Comparison of ENCODE assay signal across 31 cellular contexts in the genomic region with DNA sequence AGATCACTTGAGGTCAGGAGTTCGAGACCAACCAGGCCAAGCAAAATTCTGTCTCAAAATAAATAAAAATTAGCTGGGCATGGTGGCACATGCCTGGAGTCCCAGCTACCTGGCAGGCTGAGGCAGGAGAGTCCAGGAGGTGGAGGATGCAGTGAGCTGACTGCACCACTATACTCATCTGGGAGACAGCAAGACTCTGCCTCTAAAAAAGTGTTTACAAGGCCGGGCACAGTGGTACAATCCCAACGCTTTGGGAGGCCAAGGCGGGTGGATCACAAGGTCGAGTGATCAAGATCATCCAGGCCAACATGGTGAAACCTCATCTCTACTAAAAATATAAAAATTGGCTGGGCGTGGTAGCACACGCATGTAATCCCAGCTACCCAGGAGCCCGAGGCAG. TPM values are rescaled to one million over a fixed set of nuclear protein-coding genes. Genes with fewer than 3 reads are reported as not detected.
DNase-seq lines count a peak whose midpoint lies in the region; ATAC-seq, FAIRE-seq and TF ChIP-seq lines count a peak whose summit lies in the region.
"Had no signal": no experiment of that assay in that cellular context is flagged by ENCODE, and none has a peak within 500 bp of the region (broad histone marks: within the 10 kb centered on the region; RNA-seq: fewer than 3 reads in every experiment).

No MANE protein-coding gene starts in this region.

- BruUV-seq in GM12878 (replicated peaks; lab: Mats Ljungman, UMichigan), result no TSS peak

- intact Hi-C loops in GM12878 (cut with micrococcal nuclease; ENCODE audit: unreplicated experiment), result no loop called here

- in situ Hi-C loops in GM12878 (cut with MboI), result no loop called here

- no peak overlapping the region for H2AFZ ChIP-seq in GM12878 (ENCODE audit: control insufficient read depth, low read depth, low read length)
- H2AFZ ChIP-seq: neural progenitor cell had no signal

- no peak for TF ChIP-seq EP300 in GM12878 (IDR thresholded peaks at IDR 0.05; ENCODE audit: borderline replicate concordance in 1 of 2, control insufficient read depth in 1 of 2, low read depth in 2 of 2, low read length in 2 of 2)

- RAD21 ChIA-PET in GM12878 (lab: Charles Lee; ENCODE audit: unreplicated experiment), result no interaction called here

- H4K20me1 ChIP-seq in GM12878 (ENCODE audit: control insufficient read depth, insufficient read depth), result peaks cover 20% of the 10 kb centered on the region

- TF ChIP-seq RAD21 in GM12878 (IDR thresholded peaks at IDR 0.05; ENCODE audit: insufficient read depth, low read depth, low read length), result no peak

- POLR2A ChIA-PET in HEK293 (lab: Yijun Ruan, JAX), result interaction anchor here (0.8 to 2.8 kb wide), 5 partner anchors 11 to 42 kb away, joined by 3 to 24 read pairs (median 4); a partner anchor contains a TSS
- POLR2A ChIA-PET in GM12878 (lab: Charles Lee), result no interaction called here

- SMC1A ChIA-PET in GM12878 (lab: Charles Lee; ENCODE audit: uncharacterized antibody, unreplicated experiment), result no interaction called here

- whole genome bisulfite sequencing in GM12878 (ENCODE audit: insufficient coverage, insufficient replicate concordance, low lambda C conversion rate, missing lambda C conversion rate), result 93% methylated on average over 8 of the region's 8 CpGs

- CTCF ChIA-PET in HEK293 (lab: Yijun Ruan, JAX) (interaction anchor here (1.2 kb wide), 1 partner anchor 12 kb away, joined by 4 read pairs; no protein-coding TSS in a partner anchor), GM12878 (lab: Yijun Ruan, JAX) (interaction anchor here (0.7 kb wide), 1 partner anchor 15 kb away, joined by 5 read pairs; no protein-coding TSS in a partner anchor)

- H3K9ac ChIP-seq in GM12878 (ENCODE audit: control insufficient read depth, insufficient read depth, low read length), result no peak overlapping the region
- H3K9ac ChIP-seq: neural progenitor cell, SK-N-SH had no signal

- H3K79me2 ChIP-seq in GM12878 (ENCODE audit: control insufficient read depth, insufficient read depth, low read length), result peaks cover 33% of the 10 kb centered on the region

- peak; percentile 58 for DNase-seq in DMS 273 (lab: John Stamatoyannopoulos, UW; ENCODE audit: unreplicated experiment)
- DNase-seq in DMS 273 treated with DMSO at 0.1 percent for 48 hours (lab: John Stamatoyannopoulos, UW), result no peak
- DNase-seq in GM12878 (ENCODE audit: low read depth, low spot score), result no peak
- no peak for DNase-seq in GM12892 (ENCODE audit: insufficient read length)
- DNase-seq in A172 (ENCODE audit: low spot score), result no peak
- DNase-seq: activated CD4-positive, alpha-beta T cell treated with anti-CD3 and anti-CD28 coated beads, Interleukin-2, amount 50 U/mL, for 1 hour; activated CD4-positive, CD25-positive, alpha-beta regulatory T cell; activated gamma-delta T cell; foreskin fibroblast; KBM-7; kidney; left ventricle myocardium superior; MG63; NCI-H2029 treated with DMSO at 0.1 percent for 48 hours; NCI-H524 treated with DMSO at 0.1 percent for 48 hours; OCI-M1; SK-N-SH; small intestine; stimulated activated naive CD8-positive, alpha-beta T cell treated with anti-CD3 and anti-CD28 coated beads, Interleukin-15, Interleukin-2, amounts not matched to agents 100 U/mL and 50 U/mL, for 24 hours had no signal

- H3K9me3 ChIP-seq in HEK293 (ENCODE audit: control insufficient read depth, insufficient read depth, low read depth, low read length) (no peaks in the 10 kb centered on the region), GM12878 (replicated peaks; ENCODE audit: control insufficient read depth, insufficient read depth, low read length) (no peaks in the 10 kb centered on the region)
- H3K9me3 ChIP-seq: esophagus muscularis mucosa, heart left ventricle, MG63, pancreas, SK-N-SH had no signal

- H3K27me3 ChIP-seq in GM12878 (replicated peaks in 1 of 2; ENCODE audit: control insufficient read depth in 2 of 2, insufficient read depth in 2 of 2, low read length in 1 of 2), result no peaks in the 10 kb centered on the region
- H3K27me3 ChIP-seq: esophagus muscularis mucosa, heart left ventricle, MG63, neural progenitor cell, pancreas had no signal

- H3K27ac ChIP-seq in 22Rv1, result 0 out of 2 replicates have a peak overlapping the region, but pooled peaks have one; percentile 12
- no peak overlapping the region for H3K27ac ChIP-seq in HEK293 (ENCODE audit: extremely low read depth, low read depth, low read length)
- no peak overlapping the region for H3K27ac ChIP-seq in GM12878 (ENCODE audit: control insufficient read depth, insufficient read depth)
- H3K27ac ChIP-seq: heart left ventricle, pancreas had no signal

- H3K4me1 ChIP-seq in HEK293 (ENCODE audit: control insufficient read depth, insufficient read depth, low read length) (no peaks in the 10 kb centered on the region), GM12878 (ENCODE audit: control insufficient read depth, insufficient read depth, low read length) (peaks cover 3% of the 10 kb centered on the region)
- H3K4me1 ChIP-seq: pancreas had no signal

- FAIRE-seq in GM12878 (lab: Jason Lieb, UNC) (no peak), GM12892 (lab: Jason Lieb, UNC) (no peak)
- FAIRE-seq: kidney, pancreas, small intestine had no signal

- H3K36me3 ChIP-seq in HEK293 (ENCODE audit: control insufficient read depth in 2 of 2, insufficient read depth in 1 of 2, low read length in 2 of 2), result peaks cover 18 to 50% of the 10 kb centered on the region in 2 experiments; a peak in 2 of 3 replicates
- peaks cover 17 to 40% of the 10 kb centered on the region in 2 experiments for H3K36me3 ChIP-seq in GM12878 (ENCODE audit: control insufficient read depth in 2 of 2, insufficient read depth in 2 of 2, low read length in 1 of 2)
- H3K36me3 ChIP-seq: neural progenitor cell had no signal

- no peak overlapping the region for H3K4me2 ChIP-seq in GM12878 (ENCODE audit: control insufficient read depth, insufficient read depth)
- H3K4me2 ChIP-seq: neural progenitor cell, SK-N-SH had no signal

- TF ChIP-seq CTCF in 22Rv1 (IDR thresholded peaks at IDR 0.05) (no peak), HEK293 (tag by site-specific recombination; IDR thresholded peaks at IDR 0.05) (no peak), GM12878 (IDR thresholded peaks at IDR 0.05 in 2 of 3, conservative IDR thresholded peaks at IDR 0.05 in 1 of 3; ENCODE audit: control insufficient read depth in 2 of 3, extremely low read depth in 1 of 3, insufficient read depth in 1 of 3, low read depth in 3 of 3, low read length in 3 of 3) (no peak)

- no peak for TF ChIP-seq POLR2A in GM12878 (IDR thresholded peaks at IDR 0.05; ENCODE audit: low read depth, low read length)
- no peak for TF ChIP-seq POLR2A in GM12892 (IDR thresholded peaks at IDR 0.05; ENCODE audit: low read depth, low read length)

- ATAC-seq in GM12878, result no peak
- no peak for ATAC-seq in HG03135 (IDR thresholded peaks at IDR 0.05; ENCODE audit: unreplicated experiment)
- ATAC-seq: heart left ventricle; left ventricle myocardium superior; pancreas; stimulated activated naive CD8-positive, alpha-beta T cell treated with anti-CD3 and anti-CD28 coated beads, Interleukin-15, Interleukin-2, amounts not matched to agents 100 U/mL and 50 U/mL, for 24 hours had no signal

- no peak overlapping the region for H3K4me3 ChIP-seq in HEK293 (ENCODE audit: low read depth, low read length)
- no peak overlapping the region for H3K4me3 ChIP-seq in GM12878
- H3K4me3 ChIP-seq: esophagus muscularis mucosa, heart left ventricle, MG63, neural progenitor cell, pancreas had no signal

RNA-seq across cellular contexts. Expression of a gene that starts 4.2 kb away (rescaled TPM):
- 40.0 and 41.8 TPM in 2 replicates for total RNA-seq in GM12878 (2013; cell fraction: nucleolus; rRNA removed)
- total RNA-seq in GM12878 (2014; rRNA removed), result 35.5 and 39.3 TPM in 2 replicates
- total RNA-seq in GM12878 (2014; rRNA removed; fragmentation: Illumina TruSeq; extraction: Trizol), result 12.7 and 16.5 TPM in 2 replicates
- 42.1 and 46.4 TPM in 2 replicates for total RNA-seq in GM12878 (2021)
- polyA plus RNA-seq in GM12878 (2011; ENCODE audit: low read depth), result 14.4 TPM
- 8.3 and 22.5 TPM in 2 replicates for polyA plus RNA-seq in GM12878 (2011; rRNA removed)
- 34.2 and 37.4 TPM in 2 replicates for polyA plus RNA-seq in GM12878 (2011; cell fraction: cytosol; rRNA removed)
- polyA plus RNA-seq in GM12878 (2011; cell fraction: nucleus; rRNA removed), result 39.1 and 56.5 TPM in 2 replicates
- polyA plus RNA-seq in GM12878 (2012), result 42.0 and 57.7 TPM in 2 replicates
- 3.8 and 17.8 TPM in 2 replicates for polyA plus RNA-seq in GM12878 (2014; fragmentation: Illumina TruSeq; extraction: Trizol)
- under 1 TPM; 0.13 to 0.53 TPM for polyA plus RNA-seq in GM12878 (2014; fragmentation: Nextera tagmentation; extraction: Ambion mirVana)
- 45.5 and 50.6 TPM in 2 replicates for polyA plus RNA-seq in GM12878 (2014; rRNA removed)
- 10 to 100 TPM; 27.2 to 35.2 TPM for polyA plus RNA-seq in GM12878 (2016; fragmentation: Nextera tagmentation; extraction: Ambion mirVana)
- 19.1 and 19.3 TPM in 2 replicates for polyA minus RNA-seq in GM12878 (2011; rRNA and poly(A)+ RNA removed)
- 11.6 and 16.3 TPM in 2 replicates for polyA minus RNA-seq in GM12878 (2011; cell fraction: cytosol; rRNA and poly(A)+ RNA removed)
- 11.6 and 17.9 TPM in 2 replicates for polyA minus RNA-seq in GM12878 (2011; cell fraction: nucleus; rRNA and poly(A)+ RNA removed)
- polyA plus RNA-seq in GM12892 (2012; ENCODE audit: missing spikeins), result 16.8 TPM
- 65.9 and 140 TPM in 2 replicates for total RNA-seq in A172 (2014; rRNA removed; shearing (Covaris generic))

RNA-seq across cellular contexts. Expression of a gene that starts 10.1 kb away (rescaled TPM):
- 428 and 477 TPM in 2 replicates for total RNA-seq in GM12878 (2013; cell fraction: nucleolus; rRNA removed)
- total RNA-seq in GM12878 (2014; rRNA removed) (2,013 and 2,296 TPM in 2 replicates), GM12878 (2014; rRNA removed; fragmentation: Illumina TruSeq; extraction: Trizol) (1,954 and 2,053 TPM in 2 replicates), GM12878 (2021) (3,487 and 3,491 TPM in 2 replicates)
- 2,021 TPM for polyA plus RNA-seq in GM12878 (2011; ENCODE audit: low read depth)
- polyA plus RNA-seq in GM12878 (2011; rRNA removed) (1,026 and 1,259 TPM in 2 replicates), GM12878 (2014; fragmentation: Illumina TruSeq; extraction: Trizol) (1,630 and 2,440 TPM in 2 replicates), GM12878 (2014; fragmentation: Nextera tagmentation; extraction: Ambion mirVana) (100 to 1,000 TPM; 513 to 937 TPM), GM12878 (2014; rRNA removed) (1,584 and 1,859 TPM in 2 replicates), GM12878 (2016; fragmentation: Nextera tagmentation; extraction: Ambion mirVana) (100 to 1,000 TPM; 280 to 285 TPM)
- polyA plus RNA-seq in GM12878 (2011; cell fraction: cytosol; rRNA removed), result 1,261 and 1,791 TPM in 2 replicates
- polyA plus RNA-seq in GM12878 (2011; cell fraction: nucleus; rRNA removed), result 851 and 1,120 TPM in 2 replicates
- polyA plus RNA-seq in GM12878 (2012), result 2,531 and 6,101 TPM in 2 replicates
- 1,004 and 2,355 TPM in 2 replicates for polyA minus RNA-seq in GM12878 (2011; rRNA and poly(A)+ RNA removed)
- 1,141 and 1,143 TPM in 2 replicates for polyA minus RNA-seq in GM12878 (2011; cell fraction: cytosol; rRNA and poly(A)+ RNA removed)
- polyA minus RNA-seq in GM12878 (2011; cell fraction: nucleus; rRNA and poly(A)+ RNA removed), result 341 and 536 TPM in 2 replicates
- 1,369 TPM for polyA plus RNA-seq in GM12892 (2012; ENCODE audit: missing spikeins)
- 1,286 and 1,342 TPM in 2 replicates for total RNA-seq in A172 (2014; rRNA removed; shearing (Covaris generic))

RNA-seq across cellular contexts. Expression of a gene that starts 32.4 kb away (rescaled TPM):
- total RNA-seq in GM12878 (2013; cell fraction: nucleolus; rRNA removed), result 20.6 and 22.2 TPM in 2 replicates
- total RNA-seq in GM12878 (2014; rRNA removed) (17.8 and 22.0 TPM in 2 replicates), GM12878 (2014; rRNA removed; fragmentation: Illumina TruSeq; extraction: Trizol) (5.7 and 10.6 TPM in 2 replicates), GM12878 (2021) (23.2 and 25.1 TPM in 2 replicates)
- 12.1 TPM for polyA plus RNA-seq in GM12878 (2011; ENCODE audit: low read depth)
- polyA plus RNA-seq in GM12878 (2011; rRNA removed) (2.7 and 7.7 TPM in 2 replicates), GM12878 (2014; fragmentation: Illumina TruSeq; extraction: Trizol) (5.4 and 9.6 TPM in 2 replicates), GM12878 (2014; fragmentation: Nextera tagmentation; extraction: Ambion mirVana) (under 1 TPM; 0.13 to 0.40 TPM), GM12878 (2014; rRNA removed) (17.9 and 23.1 TPM in 2 replicates), GM12878 (2016; fragmentation: Nextera tagmentation; extraction: Ambion mirVana) (10 to 100 TPM; 12.0 to 13.5 TPM)
- 11.0 and 13.0 TPM in 2 replicates for polyA plus RNA-seq in GM12878 (2011; cell fraction: cytosol; rRNA removed)
- polyA plus RNA-seq in GM12878 (2011; cell fraction: nucleus; rRNA removed), result 16.1 and 32.0 TPM in 2 replicates
- polyA plus RNA-seq in GM12878 (2012), result 15.2 and 24.4 TPM in 2 replicates
- 4.2 and 14.1 TPM in 2 replicates for polyA minus RNA-seq in GM12878 (2011; rRNA and poly(A)+ RNA removed)
- 4.5 and 4.8 TPM in 2 replicates for polyA minus RNA-seq in GM12878 (2011; cell fraction: cytosol; rRNA and poly(A)+ RNA removed)
- polyA minus RNA-seq in GM12878 (2011; cell fraction: nucleus; rRNA and poly(A)+ RNA removed), result 14.3 and 19.8 TPM in 2 replicates
- polyA plus RNA-seq in GM12892 (2012; ENCODE audit: missing spikeins), result 11.3 TPM
- total RNA-seq in A172 (2014; rRNA removed; shearing (Covaris generic)), result 28.7 and 33.9 TPM in 2 replicates

RNA-seq across cellular contexts. Expression of a gene that starts 42.3 kb away (rescaled TPM):
- not detected in 2 replicates for total RNA-seq in GM12878 (2013; cell fraction: nucleolus; rRNA removed)
- not detected in 2 replicates for total RNA-seq in GM12878 (2014; rRNA removed)
- total RNA-seq in GM12878 (2014; rRNA removed; fragmentation: Illumina TruSeq; extraction: Trizol), result not detected in 2 replicates
- not detected in 2 replicates for total RNA-seq in GM12878 (2021)
- polyA plus RNA-seq in GM12878 (2011; ENCODE audit: low read depth), result not detected
- 0.15 TPM in 1 of 2 replicates, not detected in the other for polyA plus RNA-seq in GM12878 (2011; rRNA removed)
- polyA plus RNA-seq in GM12878 (2011; cell fraction: cytosol; rRNA removed), result 0.12 TPM in 1 of 2 replicates, not detected in the other
- polyA plus RNA-seq in GM12878 (2011; cell fraction: nucleus; rRNA removed), result 0.16 TPM in 1 of 2 replicates, not detected in the other
- polyA plus RNA-seq in GM12878 (2012), result 0.13 and 0.14 TPM in 2 replicates
- polyA plus RNA-seq in GM12878 (2014; fragmentation: Illumina TruSeq; extraction: Trizol), result not detected in 2 replicates
- polyA plus RNA-seq in GM12878 (2014; fragmentation: Nextera tagmentation; extraction: Ambion mirVana), result not detected
- not detected in 2 replicates for polyA plus RNA-seq in GM12878 (2014; rRNA removed)
- polyA plus RNA-seq in GM12878 (2016; fragmentation: Nextera tagmentation; extraction: Ambion mirVana), result under 1 TPM in 1 of 2 experiments, not detected in 1; 0.14 TPM
- polyA minus RNA-seq in GM12878 (2011; rRNA and poly(A)+ RNA removed), result not detected in 2 replicates
- polyA minus RNA-seq in GM12878 (2011; cell fraction: cytosol; rRNA and poly(A)+ RNA removed), result not detected in 2 replicates
- not detected in 2 replicates for polyA minus RNA-seq in GM12878 (2011; cell fraction: nucleus; rRNA and poly(A)+ RNA removed)
- polyA plus RNA-seq in GM12892 (2012; ENCODE audit: missing spikeins), result 0.61 TPM
- not detected in 2 replicates for total RNA-seq in A172 (2014; rRNA removed; shearing (Covaris generic))
- total RNA-seq: HT-29; mesenteric fat pad; T-helper 1 cell treated with Interleukin-12 subunit alpha and Interleukin-12 subunit beta and Interleukin-4 antibody, amounts not matched to agents 30 ng/mL and 1 ng/mL, for 36 hours; temporal lobe had no signal
- polyA plus RNA-seq: CD14-positive monocyte, SK-N-SH had no signal
